In the genomic region with DNA sequence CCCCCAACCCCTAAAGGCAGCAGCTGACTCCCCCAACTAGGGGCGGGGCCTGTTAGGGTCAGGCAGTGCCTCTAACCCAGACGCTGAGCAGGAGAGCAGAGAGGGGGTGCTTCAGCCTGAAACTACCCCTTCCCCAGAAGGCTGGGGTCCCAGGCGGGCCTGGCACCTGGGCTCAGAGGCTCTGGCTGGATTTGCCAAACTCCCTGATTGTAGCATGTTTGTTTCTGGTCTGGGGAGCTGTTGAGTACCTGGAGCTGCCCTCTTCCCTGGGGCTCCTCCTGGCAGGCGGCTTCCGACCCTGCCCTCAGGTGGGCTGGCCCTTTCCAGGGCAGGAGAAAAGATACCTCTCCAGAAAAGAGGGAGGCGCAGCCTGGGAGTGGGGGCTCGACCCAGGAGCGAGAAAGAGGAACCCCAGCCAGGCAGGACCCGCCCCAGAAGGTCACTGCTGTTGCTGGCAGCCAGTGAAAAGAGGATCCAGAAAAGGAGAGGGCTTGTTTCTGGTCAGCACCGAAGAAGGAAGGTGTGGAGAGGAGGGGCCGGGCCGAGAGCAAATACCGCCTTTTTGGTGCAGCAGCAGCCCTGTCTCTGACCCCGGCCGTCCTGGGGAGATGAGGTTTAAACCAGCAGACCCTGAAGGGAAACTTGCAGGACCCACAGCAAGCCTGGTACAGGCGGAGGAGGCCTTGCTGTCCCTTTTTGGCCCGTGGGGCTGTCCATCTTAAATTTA, we compare ENCODE assay signal across 17 cellular contexts. TPM values are rescaled to one million over a fixed set of nuclear protein-coding genes. Genes with fewer than 3 reads are reported as not detected.
DNase-seq lines count a peak whose midpoint lies in the region; ATAC-seq and TF ChIP-seq lines count a peak whose summit lies in the region.
"Had no signal": no experiment of that assay in that cellular context is flagged by ENCODE, and none has a peak within 500 bp of the region (broad histone marks: within the 10 kb centered on the region; RNA-seq: fewer than 3 reads in every experiment).

No MANE protein-coding gene starts in this region.

- H3K9ac ChIP-seq in NT2/D1 (ENCODE audit: insufficient read length, low read depth), result peak overlapping the region; percentile 6

- H3K36me3 ChIP-seq in H7 (replicated peaks; ENCODE audit: control insufficient read depth, insufficient read depth, low read length) (peaks cover 5% of the 10 kb centered on the region), NT2/D1 (ENCODE audit: insufficient read depth, insufficient read length, low read length) (peaks cover 45% of the 10 kb centered on the region), left ventricle myocardium inferior (peaks cover 13% of the 10 kb centered on the region)

- H3K27me3 Mint-ChIP-seq in stimulated activated memory B cell treated with anti-CD40 and anti-IgM and Interleukin-4, amounts not matched to agents 10 μg/mL and 1 μg/mL and 100 μg/mL, for 72 hours, result peaks cover 10% of the 10 kb centered on the region
- H3K27me3 Mint-ChIP-seq: activated CD8-positive, alpha-beta T cell treated with anti-CD3 and anti-CD28 coated beads for 36 hours; effector memory CD8-positive, alpha-beta T cell; natural killer cell treated with Interleukin-12 subunit alpha and Interleukin-12 subunit beta and Interleukin-15 and Interleukin-18, amount 100 ng/mL, for 72 hours had no signal

- H3K27me3 ChIP-seq in H7 (ENCODE audit: control insufficient read depth, insufficient read depth, low read length) (peaks cover 2% of the 10 kb centered on the region; the same call in 1 of the 2 replicates), NT2/D1 (ENCODE audit: insufficient read depth, insufficient read length) (no peaks in the 10 kb centered on the region), left ventricle myocardium inferior (ENCODE audit: low read depth) (no peaks in the 10 kb centered on the region)

- peak overlapping the region; percentile 20 for H3K4me3 Mint-ChIP-seq in stimulated activated memory B cell treated with anti-CD40 and anti-IgM and Interleukin-4, amounts not matched to agents 10 μg/mL and 1 μg/mL and 100 μg/mL, for 72 hours
- H3K4me3 Mint-ChIP-seq: activated CD8-positive, alpha-beta T cell treated with anti-CD3 and anti-CD28 coated beads for 36 hours; activated T-helper 1 cell treated with anti-CD3 and anti-CD28 coated beads, Interleukin-12 subunit alpha, Interleukin-12 subunit beta, Interleukin-2, Interleukin-4 antibody, amounts not matched to agents 30 ng/mL and 10 ng/mL and 1 ng/mL, durations not matched to agents 14 hours and 24 hours and 36 hours; effector memory CD8-positive, alpha-beta T cell; natural killer cell treated with Interleukin-12 subunit alpha and Interleukin-12 subunit beta and Interleukin-15 and Interleukin-18, amount 100 ng/mL, for 72 hours had no signal

- H3K9me3 ChIP-seq in NT2/D1 (ENCODE audit: insufficient read depth, low read length) (no peaks in the 10 kb centered on the region), left ventricle myocardium inferior (replicated peaks) (no peaks in the 10 kb centered on the region)

- H3K27ac ChIP-seq in left ventricle myocardium inferior (replicated peaks), result peak overlapping the region; percentile 96

- DNase-seq in H7, result peak; percentile 78
- no peak for DNase-seq in NT2/D1 (ENCODE audit: low read depth, low spot score)
- DNase-seq in left ventricle myocardium inferior, result no peak
- no peak for DNase-seq in AG20443 (ENCODE audit: low spot score)
- DNase-seq in mucosa of gallbladder (ENCODE audit: low spot score), result no peak
- DNase-seq: activated CD8-positive, alpha-beta T cell treated with anti-CD3 and anti-CD28 coated beads for 36 hours; DMS79; effector memory CD8-positive, alpha-beta T cell; NCI-H226; stimulated activated CD4-positive, alpha-beta T cell treated with anti-CD3 and anti-CD28 coated beads, Interleukin-15, amount 100 ng/mL, for 24 hours had no signal

- ATAC-seq in stimulated activated memory B cell treated with anti-CD40 and anti-IgM and Interleukin-4, amounts not matched to agents 10 μg/mL and 1 μg/mL and 100 μg/mL, for 72 hours, result no peak
- no peak for ATAC-seq in HG03025 (IDR thresholded peaks at IDR 0.05; ENCODE audit: low FRiP score, unreplicated experiment)
- ATAC-seq: activated CD8-positive, alpha-beta T cell treated with anti-CD3 and anti-CD28 coated beads for 36 hours; effector memory CD8-positive, alpha-beta T cell; natural killer cell treated with Interleukin-12 subunit alpha and Interleukin-12 subunit beta and Interleukin-15 and Interleukin-18, amount 100 ng/mL, for 72 hours had no signal

- TF ChIP-seq CTCF in left ventricle myocardium inferior (IDR thresholded peaks at IDR 0.05; ENCODE audit: borderline replicate concordance), result no peak

- H3K4me3 ChIP-seq in H7 (ENCODE audit: insufficient read depth, low read depth, low read length), result no peak overlapping the region
- no peak overlapping the region for H3K4me3 ChIP-seq in NT2/D1 (ENCODE audit: insufficient read length, low read depth)
- no peak overlapping the region for H3K4me3 ChIP-seq in left ventricle myocardium inferior

- H3K9me3 Mint-ChIP-seq in stimulated activated memory B cell treated with anti-CD40 and anti-IgM and Interleukin-4, amounts not matched to agents 10 μg/mL and 1 μg/mL and 100 μg/mL, for 72 hours, result no peaks in the 10 kb centered on the region
- H3K9me3 Mint-ChIP-seq: activated CD8-positive, alpha-beta T cell treated with anti-CD3 and anti-CD28 coated beads for 36 hours; activated T-helper 1 cell treated with anti-CD3 and anti-CD28 coated beads, Interleukin-12 subunit alpha, Interleukin-12 subunit beta, Interleukin-2, Interleukin-4 antibody, amounts not matched to agents 30 ng/mL and 10 ng/mL and 1 ng/mL, durations not matched to agents 14 hours and 24 hours and 36 hours; effector memory CD8-positive, alpha-beta T cell; natural killer cell treated with Interleukin-12 subunit alpha and Interleukin-12 subunit beta and Interleukin-15 and Interleukin-18, amount 100 ng/mL, for 72 hours had no signal

- H3K4me1 ChIP-seq in NT2/D1 (ENCODE audit: insufficient read depth, insufficient read length) (peaks cover 52% of the 10 kb centered on the region), left ventricle myocardium inferior (peaks cover 71% of the 10 kb centered on the region)

- peaks cover 18% of the 10 kb centered on the region for H3K36me3 Mint-ChIP-seq in stimulated activated memory B cell treated with anti-CD40 and anti-IgM and Interleukin-4, amounts not matched to agents 10 μg/mL and 1 μg/mL and 100 μg/mL, for 72 hours
- H3K36me3 Mint-ChIP-seq: natural killer cell treated with Interleukin-12 subunit alpha and Interleukin-12 subunit beta and Interleukin-15 and Interleukin-18, amount 100 ng/mL, for 72 hours had no signal

- peak overlapping the region; percentile 60 for H3K27ac Mint-ChIP-seq in stimulated activated memory B cell treated with anti-CD40 and anti-IgM and Interleukin-4, amounts not matched to agents 10 μg/mL and 1 μg/mL and 100 μg/mL, for 72 hours
- H3K27ac Mint-ChIP-seq: activated CD8-positive, alpha-beta T cell treated with anti-CD3 and anti-CD28 coated beads for 36 hours; activated T-helper 1 cell treated with anti-CD3 and anti-CD28 coated beads, Interleukin-12 subunit alpha, Interleukin-12 subunit beta, Interleukin-2, Interleukin-4 antibody, amounts not matched to agents 30 ng/mL and 10 ng/mL and 1 ng/mL, durations not matched to agents 14 hours and 24 hours and 36 hours had no signal

- peaks cover 59% of the 10 kb centered on the region for H3K4me1 Mint-ChIP-seq in stimulated activated memory B cell treated with anti-CD40 and anti-IgM and Interleukin-4, amounts not matched to agents 10 μg/mL and 1 μg/mL and 100 μg/mL, for 72 hours

- intact Hi-C loops in left ventricle myocardium inferior (cut with micrococcal nuclease), result loop anchor here (10.0 kb wide), 1 partner anchor 46 kb away; no protein-coding TSS in a partner anchor

RNA-seq across cellular contexts. Expression of gene ABHD16B, which starts 0.8 kb away (rescaled TPM):
- total RNA-seq in H7 (2014; rRNA removed; shearing (Covaris generic)), result not detected in 2 replicates
- total RNA-seq in left ventricle myocardium inferior, result not detected
- total RNA-seq in mucosa of gallbladder, result not detected
- total RNA-seq: activated CD8-positive, alpha-beta T cell treated with anti-CD3 and anti-CD28 coated beads for 36 hours; activated T-helper 1 cell treated with anti-CD3 and anti-CD28 coated beads, Interleukin-12 subunit alpha, Interleukin-12 subunit beta, Interleukin-2, Interleukin-4 antibody, amounts not matched to agents 30 ng/mL and 10 ng/mL and 1 ng/mL, durations not matched to agents 14 hours and 24 hours and 36 hours; MCF 10A; natural killer cell treated with Interleukin-12 subunit alpha and Interleukin-12 subunit beta and Interleukin-15 and Interleukin-18, amount 100 ng/mL, for 72 hours; renal cortical epithelial cell; SK-MEL-5 had no signal

RNA-seq across cellular contexts. Expression of gene TPD52L2, which starts 4.6 kb away (rescaled TPM):
- total RNA-seq in H7 (2014; rRNA removed; shearing (Covaris generic)), result 76.0 and 79.3 TPM in 2 replicates
- total RNA-seq in left ventricle myocardium inferior (72.0 TPM), mucosa of gallbladder (72.3 TPM)

RNA-seq across cellular contexts. Expression of gene ZBTB46, which starts 29.4 kb away (rescaled TPM):
- total RNA-seq in H7 (2014; rRNA removed; shearing (Covaris generic)), result 13.5 and 20.0 TPM in 2 replicates
- 13.6 TPM for total RNA-seq in left ventricle myocardium inferior
- total RNA-seq in mucosa of gallbladder, result 9.0 TPM

RNA-seq across cellular contexts. Expression of gene DNAJC5, which starts 34.4 kb away (rescaled TPM):
- total RNA-seq in H7 (2014; rRNA removed; shearing (Covaris generic)), result 29.2 and 30.8 TPM in 2 replicates
- total RNA-seq in left ventricle myocardium inferior (42.8 TPM), mucosa of gallbladder (53.0 TPM)
